ENCODE assay signal across 9 cellular contexts in genomic region chr10:61961278-61961677, GRCh38. TPM values are rescaled to one million over a fixed set of nuclear protein-coding genes. Genes with fewer than 3 reads are reported as not detected.
DNase-seq lines count a peak whose midpoint lies in the region; ATAC-seq, FAIRE-seq and TF ChIP-seq lines count a peak whose summit lies in the region.
"Had no signal": no experiment of that assay in that cellular context is flagged by ENCODE, and none has a peak within 500 bp of the region (broad histone marks: within the 10 kb centered on the region; RNA-seq: fewer than 3 reads in every experiment).

No MANE protein-coding gene starts in this region.

- H3K4me1 ChIP-seq in pancreas = peaks cover 0 to 10% (median 0%) of the 10 kb centered on the region in 3 donors

- FAIRE-seq in pancreas (lab: Jason Lieb, UNC) = no peak

- H3K36me3 Mint-ChIP-seq in activated naive CD8-positive, alpha-beta T cell treated with anti-CD3 and anti-CD28 coated beads for 36 hours = peaks cover 68% of the 10 kb centered on the region

- no peak overlapping the region for H3K27ac ChIP-seq in pancreas

- intact Hi-C loops in left cardiac atrium (cut with DNase I) = no loop called here
- intact Hi-C loops in pancreas (cut with DNase I) = no loop called here

- DNase-seq in activated naive CD8-positive, alpha-beta T cell treated with anti-CD3 and anti-CD28 coated beads for 36 hours = no peak
- DNase-seq in HuH-7 (ENCODE audit: low spot score) (no peak), Ammon's horn (ENCODE audit: low spot score) (no peak), left cardiac atrium (no peak), pancreas (no peak)
- DNase-seq: small intestine had no signal

- H3K4me3 Mint-ChIP-seq in activated naive CD8-positive, alpha-beta T cell treated with anti-CD3 and anti-CD28 coated beads for 36 hours = no peak overlapping the region

- peak; percentile 64 for ATAC-seq in GM18502 (IDR thresholded peaks at IDR 0.05; ENCODE audit: poor library complexity, unreplicated experiment)
- ATAC-seq in GM21515 (IDR thresholded peaks at IDR 0.05; ENCODE audit: unreplicated experiment) = peak; percentile 77
- ATAC-seq in HG03460 (IDR thresholded peaks at IDR 0.05; ENCODE audit: unreplicated experiment) = peak; percentile 67
- ATAC-seq in left cardiac atrium = no peak
- no peak for ATAC-seq in pancreas

- peak overlapping the region; percentile 49 for H3K27ac Mint-ChIP-seq in activated naive CD8-positive, alpha-beta T cell treated with anti-CD3 and anti-CD28 coated beads for 36 hours

- 77 to 80% methylated on average over 8 of the region's 8 CpGs for WGBS in pancreas, 2 donors

- peaks cover 1% of the 10 kb centered on the region for H3K9me3 Mint-ChIP-seq in activated naive CD8-positive, alpha-beta T cell treated with anti-CD3 and anti-CD28 coated beads for 36 hours

- H3K4me3 ChIP-seq in pancreas = no peak overlapping the region

- H3K27me3 ChIP-seq in pancreas = no peaks in the 10 kb centered on the region

- peaks cover 63% of the 10 kb centered on the region for H3K4me1 Mint-ChIP-seq in activated naive CD8-positive, alpha-beta T cell treated with anti-CD3 and anti-CD28 coated beads for 36 hours

- H3K9me3 ChIP-seq in pancreas = no peaks in the 10 kb centered on the region

- no peaks in the 10 kb centered on the region for H3K27me3 Mint-ChIP-seq in activated naive CD8-positive, alpha-beta T cell treated with anti-CD3 and anti-CD28 coated beads for 36 hours

- no peak for TF ChIP-seq CTCF in pancreas (IDR thresholded peaks at IDR 0.05)

- H3K36me3 ChIP-seq in pancreas = no peaks in the 10 kb centered on the region

RNA-seq across cellular contexts. Expression of gene ARID5B, which starts 59.8 kb away (rescaled TPM):
- 10 to 100 TPM; 16.5 to 17.1 TPM for total RNA-seq in activated naive CD8-positive, alpha-beta T cell treated with anti-CD3 and anti-CD28 coated beads for 36 hours
- total RNA-seq in left cardiac atrium (10 to 100 TPM; 36.5 to 37.9 TPM), pancreas (10 to 100 TPM in 2 of 6 donors, 1 to 10 TPM in 4; 2.6 to 13.0 (median 6.8) TPM)
- polyA plus RNA-seq in pancreas = 1 to 10 TPM; 2.6 to 3.9 TPM

Comparison
In these comparisons a context has a peak if more than half of its experiments do, and no peak if none do; other contexts are left out.
1. ATAC-seq: peak in GM18502 (single experiment), GM21515 (single experiment) and HG03460 (single experiment); none in left cardiac atrium (0 of 2) and pancreas (0 of 4).